Comparison of ENCODE assay signal across 11 cellular contexts in genomic region chr7:140315498-140316164, GRCh38.
A peak's percentile ranks its signal among the peaks of the same experiment; 100 is the strongest.
DNase-seq lines count a peak whose midpoint lies in the region; ATAC-seq and TF ChIP-seq lines count a peak whose summit lies in the region.
"Had no signal": no experiment of that assay in that cellular context is flagged by ENCODE, and none has a peak within 500 bp of the region (broad histone marks: within the 10 kb centered on the region; RNA-seq: fewer than 3 reads in every experiment).

No MANE protein-coding gene starts in this region.

- peak overlapping the region; percentile 94 for H3K27ac Mint-ChIP-seq in chondrocyte (ENCODE audit: unreplicated experiment)
- H3K27ac Mint-ChIP-seq: T-helper 1 cell treated with Interleukin-12 subunit alpha and Interleukin-12 subunit beta and Interleukin-4 antibody, amounts not matched to agents 30 μg/mL and 1 μg/mL, for 36 hours had no signal

- no TSS peak for BruUV-seq in PC-3 (replicated peaks; lab: Mats Ljungman, UMichigan)

- no peak overlapping the region for H3K14ac ChIP-seq in mesenchymal stem cell (ENCODE audit: low read length in 2 of 2)

- H2AFZ ChIP-seq in PC-3 (ENCODE audit: low read length) (peak overlapping the region; percentile 80), mesenchymal stem cell (ENCODE audit: low read depth, low read length) (no peak overlapping the region)
- H2AFZ ChIP-seq: neural progenitor cell had no signal

- H3K4me3 ChIP-seq in PC-3 (ENCODE audit: low read length) (peak overlapping the region; percentile 41; the same call in 1 of the 2 replicates), mesenchymal stem cell (ENCODE audit: insufficient read depth in 1 of 2, low read depth in 1 of 2, low read length in 2 of 2) (peak overlapping the region in 1 of 2 experiments; percentile 58), testis (no peak overlapping the region)
- H3K4me3 ChIP-seq: neural progenitor cell had no signal

- CTCF ChIA-PET in PC-3 (lab: Charles Lee): interaction anchor here (1.1 kb wide), 1 partner anchor 140 kb away, joined by 4 read pairs; no protein-coding TSS in a partner anchor

- intact Hi-C loops in PC-3 (cut with micrococcal nuclease) (no loop called here), testis (cut with DNase I; ENCODE audit: low total_unique reads) (no loop called here)

- no peak for TF ChIP-seq POLR2A in testis (IDR thresholded peaks at IDR 0.05)

- no peak overlapping the region for H4K8ac ChIP-seq in mesenchymal stem cell (ENCODE audit: low read length)

- H3K36me3 Mint-ChIP-seq in chondrocyte (ENCODE audit: low read depth): peaks cover 13% of the 10 kb centered on the region

- no peak overlapping the region for H3K23ac ChIP-seq in mesenchymal stem cell (ENCODE audit: low read length in 2 of 2)

- ATAC-seq in PC-3 (peak; percentile 5), HG03469 (IDR thresholded peaks at IDR 0.05; ENCODE audit: unreplicated experiment) (no peak)

- H3F3A ChIP-seq in PC-3 (ENCODE audit: low read length, unreplicated experiment): no peaks in the 10 kb centered on the region

- H2BK120ac ChIP-seq in mesenchymal stem cell (ENCODE audit: low read depth, low read length): no peak overlapping the region

- H2BK15ac ChIP-seq in mesenchymal stem cell (ENCODE audit: low read depth, poor library complexity, severe bottlenecking): no peak overlapping the region

- no peak for TF ChIP-seq CTCF in PC-3 (conservative IDR thresholded peaks at IDR 0.05; ENCODE audit: low read depth, low read length)
- TF ChIP-seq CTCF in chondrocyte (IDR thresholded peaks at IDR 0.05): no peak
- TF ChIP-seq CTCF in testis (IDR thresholded peaks at IDR 0.05): no peak

- H3K79me1 ChIP-seq in mesenchymal stem cell (replicated peaks; ENCODE audit: low read length, poor library complexity, severe bottlenecking): no peaks in the 10 kb centered on the region

- no peak for DNase-seq in PC-3
- DNase-seq in chondrocyte (ENCODE audit: low spot score): no peak
- no peak for DNase-seq in mesenchymal stem cell
- DNase-seq in testis: no peak
- no peak for DNase-seq in NAMALWA (ENCODE audit: low spot score)
- no peak for DNase-seq in iPS-NIHi11 (ENCODE audit: low spot score)
- DNase-seq: activated CD8-positive, alpha-beta memory T cell treated with anti-CD3 and anti-CD28 coated beads, Interleukin-2, amount 50 U/mL, for 48 hours; NCI-H524 treated with DMSO at 0.1 percent for 48 hours had no signal

- H2AK5ac ChIP-seq in mesenchymal stem cell (ENCODE audit: low read length, severe bottlenecking): no peak overlapping the region

- WGBS in mesenchymal stem cell: 93% methylated on average over 11 of the region's 15 CpGs
- 42 to 59% methylated on average over 8 to 15 of the region's 15 CpGs for WGBS in testis, 2 donors

- H3K18ac ChIP-seq in mesenchymal stem cell (ENCODE audit: low read depth in 1 of 2, low read length in 2 of 2): no peak overlapping the region

- H3K4me1 Mint-ChIP-seq in chondrocyte (ENCODE audit: low read depth): peaks cover 27% of the 10 kb centered on the region

- no peak overlapping the region for H2BK5ac ChIP-seq in mesenchymal stem cell (ENCODE audit: low read depth, low read length, poor library complexity, severe bottlenecking)

- no peak overlapping the region for H3K4ac ChIP-seq in mesenchymal stem cell (ENCODE audit: low read depth in 1 of 2, low read length in 2 of 2)

- H3K4me2 ChIP-seq in PC-3 (ENCODE audit: low read length) (peak overlapping the region; percentile 75), mesenchymal stem cell (ENCODE audit: low read length, poor library complexity, severe bottlenecking) (no peak overlapping the region)
- H3K4me2 ChIP-seq: neural progenitor cell had no signal

- H3K27me3 Mint-ChIP-seq in chondrocyte (ENCODE audit: low read depth): no peaks in the 10 kb centered on the region

- H3K36me3 ChIP-seq in PC-3 (ENCODE audit: low read depth, low read length): no peaks in the 10 kb centered on the region
- H3K36me3 ChIP-seq in mesenchymal stem cell (ENCODE audit: control insufficient read depth in 1 of 2, insufficient read depth in 2 of 2, low read depth in 1 of 2, low read length in 2 of 2): no peaks in the 10 kb centered on the region
- no peaks in the 10 kb centered on the region for H3K36me3 ChIP-seq in testis (ENCODE audit: low read depth, missing control alignments)
- H3K36me3 ChIP-seq: neural progenitor cell had no signal

- H3K9me3 Mint-ChIP-seq in chondrocyte (ENCODE audit: low read depth): peaks cover 16% of the 10 kb centered on the region

- POLR2A ChIA-PET in PC-3 (lab: Charles Lee; ENCODE audit: unreplicated experiment): interaction anchor here (0.5 kb wide), 1 partner anchor 280 kb away, joined by 3 read pairs; no protein-coding TSS in a partner anchor

- no peaks in the 10 kb centered on the region for H3K27me3 ChIP-seq in PC-3 (ENCODE audit: low read length)
- no peaks in the 10 kb centered on the region for H3K27me3 ChIP-seq in mesenchymal stem cell (ENCODE audit: control insufficient read depth in 1 of 2, insufficient read depth in 1 of 2, low read length in 2 of 2)
- no peaks in the 10 kb centered on the region for H3K27me3 ChIP-seq in testis
- H3K27me3 ChIP-seq: neural progenitor cell had no signal

- H3K4me1 ChIP-seq in PC-3 (ENCODE audit: insufficient read depth, low read length) (peaks cover 21% of the 10 kb centered on the region), mesenchymal stem cell (ENCODE audit: control insufficient read depth, insufficient read depth, low read depth, low read length) (peaks cover 5% of the 10 kb centered on the region), testis (peaks cover 10% of the 10 kb centered on the region)
- H3K4me1 ChIP-seq: neural progenitor cell had no signal

- no peak overlapping the region for H2BK12ac ChIP-seq in mesenchymal stem cell (ENCODE audit: low read length in 2 of 2)

- peak overlapping the region; percentile 88 for H3K27ac ChIP-seq in PC-3 (ENCODE audit: low read length)
- no peak overlapping the region for H3K27ac ChIP-seq in mesenchymal stem cell (ENCODE audit: low read length, poor library complexity, severe bottlenecking)
- peak overlapping the region; percentile 24 to 50 for H3K27ac ChIP-seq in testis
- H3K27ac ChIP-seq: neural progenitor cell had no signal

- H3K4me3 Mint-ChIP-seq in chondrocyte (ENCODE audit: unreplicated experiment): no peak overlapping the region
- H3K4me3 Mint-ChIP-seq: neural progenitor cell had no signal

- H4K91ac ChIP-seq in mesenchymal stem cell (ENCODE audit: low read length): no peak overlapping the region

- H3K9me2 ChIP-seq in PC-3 (replicated peaks; ENCODE audit: low read length): no peaks in the 10 kb centered on the region

- peak overlapping the region; percentile 49 for H3K9ac ChIP-seq in PC-3 (ENCODE audit: low read length)
- H3K9ac ChIP-seq in mesenchymal stem cell (ENCODE audit: low read length): peak overlapping the region; percentile 88
- H3K9ac ChIP-seq: neural progenitor cell had no signal

- no peaks in the 10 kb centered on the region for H4K20me1 ChIP-seq in PC-3 (ENCODE audit: low read length)

- no peaks in the 10 kb centered on the region for H3K79me2 ChIP-seq in PC-3 (ENCODE audit: low read length)

- no peaks in the 10 kb centered on the region for H3K9me3 ChIP-seq in PC-3 (ENCODE audit: low read length)
- peaks cover 5% of the 10 kb centered on the region for H3K9me3 ChIP-seq in mesenchymal stem cell (ENCODE audit: control insufficient read depth, low read length)
- no peaks in the 10 kb centered on the region for H3K9me3 ChIP-seq in testis
